ENCODE assay signal across 8 cellular contexts in genomic region chr1:155208406-155208655, GRCh38. TPM values are rescaled to one million over a fixed set of nuclear protein-coding genes. Genes with fewer than 3 reads are reported as not detected.
A peak's percentile ranks its signal among the peaks of the same experiment; 100 is the strongest.
DNase-seq lines count a peak whose midpoint lies in the region; ATAC-seq and TF ChIP-seq lines count a peak whose summit lies in the region.

No MANE protein-coding gene starts in this region.

- peak overlapping the region; percentile 47 for H2BK15ac ChIP-seq in neuronal stem cell (ENCODE audit: low read length)

- 2% methylated on average over 11 of the region's 11 CpGs for WGBS in ectodermal cell, 2 experiments
- WGBS in neuronal stem cell (ENCODE audit: extremely low coverage in 2 of 2, insufficient read length in 2 of 2, insufficient replicate concordance in 1 of 2), 2 donors, result no CpG with 5 or more reads among the region's 11 CpGs

- H3K27me3 ChIP-seq in MM.1S (replicated peaks; ENCODE audit: insufficient read depth, low read length) (peaks cover 4% of the 10 kb centered on the region; the same call in 1 of the 2 replicates), ectodermal cell (ENCODE audit: control insufficient read depth, insufficient read depth, low read length, poor library complexity, severe bottlenecking) (no peaks in the 10 kb centered on the region), neuronal stem cell (ENCODE audit: control insufficient read depth in 3 of 3, insufficient read depth in 3 of 3, low read depth in 1 of 3, low read length in 3 of 3) (no peaks in the 10 kb centered on the region)

- H3K9me2 ChIP-seq in MM.1S (replicated peaks; ENCODE audit: insufficient read depth, low read length), result no peaks in the 10 kb centered on the region

- H3K4me3 ChIP-seq in MM.1S (ENCODE audit: low read length) (peak overlapping the region; percentile 95), ectodermal cell (ENCODE audit: insufficient read depth, low read depth, low read length) (peak overlapping the region; percentile 94), neuronal stem cell (ENCODE audit: low read length in 2 of 2) (peak overlapping the region; percentile 75 to 82)

- peak overlapping the region; percentile 0 for H3K4ac ChIP-seq in neuronal stem cell (ENCODE audit: low read length)

- H4K8ac ChIP-seq in neuronal stem cell (ENCODE audit: low read depth, low read length), result no peak overlapping the region

- H3K9ac ChIP-seq in MM.1S (ENCODE audit: low read length), result peak overlapping the region; percentile 100
- peak overlapping the region; percentile 87 for H3K9ac ChIP-seq in neuronal stem cell (ENCODE audit: low read depth, low read length, poor library complexity)

- DNase-seq in CD1c-positive myeloid dendritic cell (ENCODE audit: extremely low spot score) (peak; percentile 88), MM.1S (no peak), neuronal stem cell (ENCODE audit: low spot score) (no peak), NCI-H446 (lab: John Stamatoyannopoulos, UW) (no peak), H4 (ENCODE audit: low spot score) (no peak)

- H3K9me3 ChIP-seq in MM.1S (replicated peaks; ENCODE audit: insufficient read depth, low read length) (no peaks in the 10 kb centered on the region), ectodermal cell (ENCODE audit: control insufficient read depth, low read length) (no peaks in the 10 kb centered on the region), neuronal stem cell (replicated peaks in 1 of 2; ENCODE audit: control insufficient read depth in 2 of 2, insufficient read depth in 1 of 2, low read depth in 1 of 2, low read length in 2 of 2) (no peaks in the 10 kb centered on the region)

- no peak overlapping the region for H3K14ac ChIP-seq in neuronal stem cell (ENCODE audit: low read length)

- H2AFZ ChIP-seq in MM.1S (ENCODE audit: low read length), result peak overlapping the region; percentile 92
- peak overlapping the region; percentile 77 for H2AFZ ChIP-seq in neuronal stem cell (ENCODE audit: low read length)

- H4K20me1 ChIP-seq in MM.1S (ENCODE audit: insufficient read depth, low read length), result no peaks in the 10 kb centered on the region

- H3K4me2 ChIP-seq in MM.1S (ENCODE audit: low read depth, low read length), result peak overlapping the region; percentile 86
- peak overlapping the region; percentile 95 for H3K4me2 ChIP-seq in neuronal stem cell (ENCODE audit: insufficient read depth, low read length, poor library complexity, severe bottlenecking)

- peaks cover 9% of the 10 kb centered on the region; the same call in 1 of the 2 replicates for H3K79me2 ChIP-seq in MM.1S (ENCODE audit: low read length)

- H2BK12ac ChIP-seq in neuronal stem cell (ENCODE audit: low read length), result no peak overlapping the region

- H3K27ac ChIP-seq in MM.1S (ENCODE audit: low read length) (peak overlapping the region; percentile 84; the same call in 1 of the 2 replicates), ectodermal cell (ENCODE audit: insufficient read depth, low read depth, low read length, poor library complexity, severe bottlenecking) (peak overlapping the region; percentile 100), neuronal stem cell (replicated peaks; ENCODE audit: low read length) (peak overlapping the region; percentile 99)

- H2AK5ac ChIP-seq in neuronal stem cell (ENCODE audit: low read depth, low read length), result peak overlapping the region; percentile 43

- ATAC-seq in HG02884 (IDR thresholded peaks at IDR 0.05; ENCODE audit: unreplicated experiment) (no peak), GM19467 (IDR thresholded peaks at IDR 0.05; ENCODE audit: unreplicated experiment) (no peak)

- H4K91ac ChIP-seq in neuronal stem cell (ENCODE audit: low read depth, low read length, poor library complexity), result no peak overlapping the region

- H3K4me1 ChIP-seq in MM.1S (ENCODE audit: low read length) (peaks cover 13% of the 10 kb centered on the region), ectodermal cell (ENCODE audit: control insufficient read depth, insufficient read depth, low read length) (peaks cover 23% of the 10 kb centered on the region), neuronal stem cell (ENCODE audit: control insufficient read depth in 2 of 2, insufficient read depth in 1 of 2, low read depth in 1 of 2, low read length in 2 of 2) (peaks cover 13 to 15% of the 10 kb centered on the region in 2 donors)

- peak overlapping the region; percentile 98 for H2BK5ac ChIP-seq in neuronal stem cell (ENCODE audit: low read length)

- no peaks in the 10 kb centered on the region for H3K36me3 ChIP-seq in MM.1S (replicated peaks; ENCODE audit: insufficient read depth, low read length)
- no peaks in the 10 kb centered on the region for H3K36me3 ChIP-seq in ectodermal cell (ENCODE audit: control insufficient read depth, insufficient read depth, low read length)
- peaks cover 4 to 41% of the 10 kb centered on the region in 2 donors for H3K36me3 ChIP-seq in neuronal stem cell (replicated peaks in 1 of 2; ENCODE audit: control insufficient read depth in 2 of 2, insufficient read depth in 2 of 2, low read length in 2 of 2)

- H2BK120ac ChIP-seq in neuronal stem cell (ENCODE audit: low read depth, low read length), result no peak overlapping the region

- H3K23ac ChIP-seq in neuronal stem cell (ENCODE audit: low read depth, low read length, poor library complexity), result no peak overlapping the region

- H3F3A ChIP-seq in MM.1S (ENCODE audit: insufficient read depth, low read length), result peaks cover 10% of the 10 kb centered on the region

- no peak for TF ChIP-seq CTCF in MM.1S (IDR thresholded peaks at IDR 0.05; ENCODE audit: low read length)

- H3K18ac ChIP-seq in neuronal stem cell (ENCODE audit: low read length), result peak overlapping the region; percentile 98

- H3K79me1 ChIP-seq in neuronal stem cell (ENCODE audit: low read depth, low read length), result peaks cover 6% of the 10 kb centered on the region

RNA-seq across cellular contexts. Expression of gene MTX1, which starts 0.2 kb away (rescaled TPM):
- polyA plus RNA-seq in ectodermal cell (2013, experiment 1 of 4), result 43.3 TPM
- 44.2 TPM for polyA plus RNA-seq in ectodermal cell (2013, experiment 2 of 4)
- polyA plus RNA-seq in ectodermal cell (2013, experiment 3 of 4), result 32.1 TPM
- 36.1 TPM for polyA plus RNA-seq in ectodermal cell (2013, experiment 4 of 4)
- 28.8 TPM for polyA plus RNA-seq in neuronal stem cell (2013, experiment 1 of 2)
- polyA plus RNA-seq in neuronal stem cell (2013, experiment 2 of 2), result 29.5 TPM
- 79.5 and 82.1 TPM in 2 replicates for total RNA-seq in H4 (2014; rRNA removed; shearing (Covaris generic))

RNA-seq across cellular contexts. Expression of gene THBS3, which starts 0.6 kb away (rescaled TPM):
- polyA plus RNA-seq in ectodermal cell (2013, experiment 1 of 4), result 56.6 TPM
- 55.5 TPM for polyA plus RNA-seq in ectodermal cell (2013, experiment 2 of 4)
- polyA plus RNA-seq in ectodermal cell (2013, experiment 3 of 4), result 46.8 TPM
- 51.5 TPM for polyA plus RNA-seq in ectodermal cell (2013, experiment 4 of 4)
- 25.0 TPM for polyA plus RNA-seq in neuronal stem cell (2013, experiment 1 of 2)
- 25.1 TPM for polyA plus RNA-seq in neuronal stem cell (2013, experiment 2 of 2)
- 2.8 and 3.9 TPM in 2 replicates for total RNA-seq in H4 (2014; rRNA removed; shearing (Covaris generic))

RNA-seq across cellular contexts. Expression of gene TRIM46, which starts 34.7 kb away (rescaled TPM):
- polyA plus RNA-seq in ectodermal cell (2013, experiment 1 of 4), result 13.7 TPM
- 15.0 TPM for polyA plus RNA-seq in ectodermal cell (2013, experiment 2 of 4)
- 10.9 TPM for polyA plus RNA-seq in ectodermal cell (2013, experiment 3 of 4)
- polyA plus RNA-seq in ectodermal cell (2013, experiment 4 of 4), result 12.3 TPM
- 7.5 TPM for polyA plus RNA-seq in neuronal stem cell (2013, experiment 1 of 2)
- polyA plus RNA-seq in neuronal stem cell (2013, experiment 2 of 2), result 7.4 TPM
- 0.37 and 1.1 TPM in 2 replicates for total RNA-seq in H4 (2014; rRNA removed; shearing (Covaris generic))

RNA-seq across cellular contexts. Expression of gene KRTCAP2, which starts 35.2 kb away (rescaled TPM):
- polyA plus RNA-seq in ectodermal cell (2013, experiment 1 of 4), result 127 TPM
- polyA plus RNA-seq in ectodermal cell (2013, experiment 2 of 4), result 122 TPM
- polyA plus RNA-seq in ectodermal cell (2013, experiment 3 of 4), result 136 TPM
- polyA plus RNA-seq in ectodermal cell (2013, experiment 4 of 4), result 141 TPM
- 210 TPM for polyA plus RNA-seq in neuronal stem cell (2013, experiment 1 of 2)
- 197 TPM for polyA plus RNA-seq in neuronal stem cell (2013, experiment 2 of 2)
- 128 and 140 TPM in 2 replicates for total RNA-seq in H4 (2014; rRNA removed; shearing (Covaris generic))

RNA-seq across cellular contexts. Expression of gene ENTREP3, which starts 47.0 kb away (rescaled TPM):
- 74.1 TPM for polyA plus RNA-seq in ectodermal cell (2013, experiment 1 of 4)
- 65.2 TPM for polyA plus RNA-seq in ectodermal cell (2013, experiment 2 of 4)
- 54.0 TPM for polyA plus RNA-seq in ectodermal cell (2013, experiment 3 of 4)
- 57.0 TPM for polyA plus RNA-seq in ectodermal cell (2013, experiment 4 of 4)
- polyA plus RNA-seq in neuronal stem cell (2013, experiment 1 of 2), result 55.8 TPM
- 56.4 TPM for polyA plus RNA-seq in neuronal stem cell (2013, experiment 2 of 2)
- 5.7 and 11.0 TPM in 2 replicates for total RNA-seq in H4 (2014; rRNA removed; shearing (Covaris generic))
